13 cellular contexts compared by ENCODE assay signal in genomic region chr10:32049113-32049512, GRCh38. TPM values are rescaled to one million over a fixed set of nuclear protein-coding genes. Genes with fewer than 3 reads are reported as not detected.
DNase-seq lines count a peak whose midpoint lies in the region; ATAC-seq, FAIRE-seq and TF ChIP-seq lines count a peak whose summit lies in the region.
"Had no signal": no experiment of that assay in that cellular context is flagged by ENCODE, and none has a peak within 500 bp of the region (broad histone marks: within the 10 kb centered on the region; RNA-seq: fewer than 3 reads in every experiment).

No MANE protein-coding gene starts in this region.

- intact Hi-C loops in CD4-positive, alpha-beta T cell (cut with DNase I, micrococcal nuclease), result no loop called here
- intact Hi-C loops in ovary (cut with DNase I), result no loop called here

- H3K9me3 Mint-ChIP-seq in CD4-positive, alpha-beta T cell, result no peaks in the 10 kb centered on the region
- H3K9me3 Mint-ChIP-seq in chondrocyte (ENCODE audit: low read depth), result no peaks in the 10 kb centered on the region
- H3K9me3 Mint-ChIP-seq in naive thymus-derived CD8-positive, alpha-beta T cell, result no peaks in the 10 kb centered on the region
- H3K9me3 Mint-ChIP-seq: activated CD4-positive, alpha-beta T cell treated with anti-CD3 and anti-CD28 coated beads, Interleukin-2, amount 10 ng/mL, durations not matched to agents 7 days and 5 days; activated naive CD8-positive, alpha-beta T cell treated with anti-CD3 and anti-CD28 coated beads, Interleukin-2, amount 10 ng/mL, durations not matched to agents 7 days and 5 days had no signal

- H3K4me3 ChIP-seq in ovary (no peak overlapping the region), WERI-Rb-1 (ENCODE audit: low read depth, low read length) (no peak overlapping the region)

- H3K27me3 Mint-ChIP-seq in CD4-positive, alpha-beta T cell, result no peaks in the 10 kb centered on the region
- no peaks in the 10 kb centered on the region for H3K27me3 Mint-ChIP-seq in chondrocyte (ENCODE audit: low read depth)
- no peaks in the 10 kb centered on the region for H3K27me3 Mint-ChIP-seq in naive thymus-derived CD8-positive, alpha-beta T cell
- H3K27me3 Mint-ChIP-seq: activated CD4-positive, alpha-beta T cell treated with anti-CD3 and anti-CD28 coated beads, Interleukin-2, amount 10 ng/mL, durations not matched to agents 7 days and 5 days; activated naive CD8-positive, alpha-beta T cell treated with anti-CD3 and anti-CD28 coated beads, Interleukin-2, amount 10 ng/mL, durations not matched to agents 7 days and 5 days had no signal

- POLR2A ChIA-PET in CD4-positive, alpha-beta T cell (lab: Charles Lee), result no interaction called here
- POLR2A ChIA-PET in naive thymus-derived CD8-positive, alpha-beta T cell (lab: Charles Lee), result no interaction called here

- H3K27ac Mint-ChIP-seq in CD4-positive, alpha-beta T cell, result peak overlapping the region; percentile 46
- H3K27ac Mint-ChIP-seq in chondrocyte (ENCODE audit: unreplicated experiment), result peak overlapping the region; percentile 83
- peak overlapping the region in 3 of 10 donors; percentile 2 to 55 (median 37) for H3K27ac Mint-ChIP-seq in naive thymus-derived CD8-positive, alpha-beta T cell
- H3K27ac Mint-ChIP-seq: activated naive CD8-positive, alpha-beta T cell treated with anti-CD3 and anti-CD28 coated beads, Interleukin-2, amount 10 ng/mL, durations not matched to agents 7 days and 5 days had no signal

- H3K4me1 ChIP-seq in ovary (ENCODE audit: insufficient read depth), result peaks cover 7% of the 10 kb centered on the region

- no peak for TF ChIP-seq CTCF in CD4-positive, alpha-beta T cell (IDR thresholded peaks at IDR 0.05)
- no peak for TF ChIP-seq CTCF in chondrocyte (IDR thresholded peaks at IDR 0.05)
- TF ChIP-seq CTCF in ovary (IDR thresholded peaks at IDR 0.05), result no peak
- no peak for TF ChIP-seq CTCF in WERI-Rb-1 (IDR thresholded peaks at IDR 0.05; ENCODE audit: low read depth, low read length)

- peaks cover 64% of the 10 kb centered on the region for H3K36me3 Mint-ChIP-seq in CD4-positive, alpha-beta T cell (ENCODE audit: low read depth)
- H3K36me3 Mint-ChIP-seq in chondrocyte (ENCODE audit: low read depth), result peaks cover 21% of the 10 kb centered on the region
- H3K36me3 Mint-ChIP-seq in naive thymus-derived CD8-positive, alpha-beta T cell, result peaks cover 16 to 51% (median 26%) of the 10 kb centered on the region in 3 donors

- TF ChIP-seq EP300 in ovary (IDR thresholded peaks at IDR 0.05), result no peak

- no peaks in the 10 kb centered on the region for H3K27me3 ChIP-seq in CD4-positive, alpha-beta T cell (ENCODE audit: control insufficient read depth, insufficient read depth, low read length)
- H3K27me3 ChIP-seq in ovary (no peaks in the 10 kb centered on the region), WERI-Rb-1 (ENCODE audit: insufficient read depth, low read depth, severe bottlenecking) (no peaks in the 10 kb centered on the region)

- no peaks in the 10 kb centered on the region for H3K9me3 ChIP-seq in CD4-positive, alpha-beta T cell (ENCODE audit: control insufficient read depth, low read length)
- H3K9me3 ChIP-seq in ovary, result no peaks in the 10 kb centered on the region
- no peaks in the 10 kb centered on the region for H3K9me3 ChIP-seq in WERI-Rb-1 (ENCODE audit: severe bottlenecking)

- H3K27ac ChIP-seq in CD4-positive, alpha-beta T cell (ENCODE audit: low read depth, low read length), result no peak overlapping the region
- H3K27ac ChIP-seq in ovary, result no peak overlapping the region
- no peak overlapping the region for H3K27ac ChIP-seq in WERI-Rb-1

- no peak for ATAC-seq in CD4-positive, alpha-beta T cell (ENCODE audit: poor library complexity)
- ATAC-seq in naive thymus-derived CD8-positive, alpha-beta T cell, result no peak
- ATAC-seq in HG02759 (IDR thresholded peaks at IDR 0.05; ENCODE audit: unreplicated experiment), result no peak
- ATAC-seq: sciatic nerve had no signal

- no peak for DNase-seq in CD4-positive, alpha-beta T cell
- no peak for DNase-seq in HTR-8/SVneo (ENCODE audit: insufficient read length, low spot score)
- DNase-seq in chondrocyte (ENCODE audit: low spot score), result no peak
- no peak for DNase-seq in naive thymus-derived CD8-positive, alpha-beta T cell
- DNase-seq in iPS-NIHi11 (ENCODE audit: low spot score), result no peak
- no peak for DNase-seq in ovary
- DNase-seq in WERI-Rb-1, result no peak
- DNase-seq: activated CD4-positive, alpha-beta T cell treated with anti-CD3 and anti-CD28 coated beads, Interleukin-2, amount 10 ng/mL, durations not matched to agents 7 days and 5 days; activated naive CD8-positive, alpha-beta T cell treated with anti-CD3 and anti-CD28 coated beads, Interleukin-2, amount 10 ng/mL, durations not matched to agents 7 days and 5 days; NCI-H1436 treated with DMSO at 0.1 percent for 48 hours; NCI-H82 had no signal

- 59 to 68% (median 62%) methylated on average over 4 of the region's 4 CpGs for WGBS in ovary, 3 donors

- CTCF ChIA-PET in CD4-positive, alpha-beta T cell (lab: Charles Lee), result no interaction called here

- TF ChIP-seq POLR2A in ovary (IDR thresholded peaks at IDR 0.05), result no peak

- no peak overlapping the region for H3K4me3 Mint-ChIP-seq in CD4-positive, alpha-beta T cell
- no peak overlapping the region for H3K4me3 Mint-ChIP-seq in chondrocyte (ENCODE audit: unreplicated experiment)
- H3K4me3 Mint-ChIP-seq in naive thymus-derived CD8-positive, alpha-beta T cell, result peak overlapping the region in 7 of 10 donors; percentile 14 to 99 (median 60)
- H3K4me3 Mint-ChIP-seq: activated CD4-positive, alpha-beta T cell treated with anti-CD3 and anti-CD28 coated beads, Interleukin-2, amount 10 ng/mL, durations not matched to agents 7 days and 5 days; activated naive CD8-positive, alpha-beta T cell treated with anti-CD3 and anti-CD28 coated beads, Interleukin-2, amount 10 ng/mL, durations not matched to agents 7 days and 5 days had no signal

- FAIRE-seq in HTR-8/SVneo (lab: Jason Lieb, UNC), result peak; percentile 84

- H3K36me3 ChIP-seq in ovary (no peaks in the 10 kb centered on the region), WERI-Rb-1 (peaks cover 18% of the 10 kb centered on the region; the same call in 1 of the 2 replicates)

- peaks cover 96% of the 10 kb centered on the region for H3K4me1 Mint-ChIP-seq in CD4-positive, alpha-beta T cell (ENCODE audit: low read depth)
- H3K4me1 Mint-ChIP-seq in chondrocyte (ENCODE audit: low read depth), result peaks cover 77% of the 10 kb centered on the region
- H3K4me1 Mint-ChIP-seq in naive thymus-derived CD8-positive, alpha-beta T cell, result peaks cover 34 to 94% (median 89%) of the 10 kb centered on the region in 4 donors

RNA-seq across cellular contexts. Expression of gene KIF5B, which starts 7.1 kb away (rescaled TPM):
- total RNA-seq in CD4-positive, alpha-beta T cell, result 10 to 100 TPM; 58.3 to 59.0 TPM
- total RNA-seq in chondrocyte (134 to 147 TPM (median 146 TPM) in 3 replicates), ovary (10 to 100 TPM; 56.6 to 95.8 (median 64.6) TPM)
- total RNA-seq in naive thymus-derived CD8-positive, alpha-beta T cell, result 10 to 100 TPM; 46.6 to 47.8 TPM
- 10 to 100 TPM; 17.0 to 19.6 (median 17.9) TPM for polyA plus RNA-seq in naive thymus-derived CD8-positive, alpha-beta T cell
- polyA plus RNA-seq in ovary, result 10 to 100 TPM; 29.0 to 43.6 TPM

Comparison
In these comparisons a context has a peak if more than half of its experiments do, and no peak if none do; other contexts are left out.
1. H3K4me3 Mint-ChIP-seq: peak in naive thymus-derived CD8-positive, alpha-beta T cell (7 of 10); none in CD4-positive, alpha-beta T cell (single experiment) and chondrocyte (single experiment).